Comparison of ENCODE assay signal across 9 cellular contexts in the genomic region with DNA sequence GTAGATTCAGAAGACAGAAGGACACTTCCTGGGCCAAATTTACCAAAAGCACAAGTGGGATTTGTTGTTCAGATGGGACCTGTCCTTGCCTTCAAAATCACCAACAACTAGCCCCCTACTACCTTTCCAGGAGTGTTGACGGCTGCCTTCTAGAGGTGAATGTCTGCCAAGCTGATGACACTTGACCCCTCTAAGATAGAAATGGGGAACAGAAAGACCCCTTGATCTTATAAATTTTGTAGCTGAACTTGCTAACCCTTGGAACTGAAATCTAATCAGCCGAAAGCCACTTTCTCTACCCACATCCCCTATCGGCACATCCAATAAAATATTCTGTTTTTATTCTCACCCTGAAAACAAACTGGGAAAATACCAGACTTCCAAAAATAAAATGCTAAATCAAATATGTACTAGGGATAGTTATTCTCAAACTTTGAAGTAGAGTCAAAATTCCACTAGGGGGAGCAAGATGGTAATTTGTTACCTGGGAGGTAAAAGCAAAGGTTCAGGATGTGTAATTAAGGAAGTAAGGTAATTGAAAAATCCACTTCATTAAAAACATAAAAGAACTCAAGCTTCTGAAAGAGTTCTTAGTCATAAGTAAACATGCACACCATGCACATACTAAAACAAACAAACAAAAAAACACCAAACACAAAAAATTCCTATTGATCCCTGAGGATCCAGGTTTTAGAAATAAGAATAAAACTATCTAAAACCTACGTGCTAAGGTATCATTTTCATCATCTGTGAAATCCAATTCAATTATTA.
DNase-seq lines count a peak whose midpoint lies in the region; ATAC-seq, FAIRE-seq and TF ChIP-seq lines count a peak whose summit lies in the region.
"Had no signal": no experiment of that assay in that cellular context is flagged by ENCODE, and none has a peak within 500 bp of the region (broad histone marks: within the 10 kb centered on the region; RNA-seq: fewer than 3 reads in every experiment).

No MANE protein-coding gene starts in this region.

- TF ChIP-seq POLR2A in K562 (conservative IDR thresholded peaks at IDR 0.05) = no peak

- peak in 2 of 3 experiments; percentile 39 to 68; a peak in 4 of 6 replicates for TF ChIP-seq CTCF in K562 (IDR thresholded peaks at IDR 0.05 in 2 of 3, conservative IDR thresholded peaks at IDR 0.05 in 1 of 3; ENCODE audit: insufficient read depth in 2 of 3, low read depth in 1 of 3, low read length in 3 of 3)
- peak; percentile 86 for TF ChIP-seq CTCF in type B pancreatic cell (conservative IDR thresholded peaks at IDR 0.05)

- no peak for TF ChIP-seq EP300 in K562 (IDR thresholded peaks at IDR 0.05; ENCODE audit: low read length)

- H3K9me3 Mint-ChIP-seq in type B pancreatic cell = no peaks in the 10 kb centered on the region

- in situ Hi-C loops in K562 (cut with MboI) = no loop called here

- POLR2A ChIA-PET in K562 (lab: Yijun Ruan, JAX) = no interaction called here

- H3K27me3 Mint-ChIP-seq in type B pancreatic cell = no peaks in the 10 kb centered on the region

- BruUV-seq in K562 (replicated peaks; lab: Mats Ljungman, UMichigan) = no TSS peak

- no peaks in the 10 kb centered on the region for H3K9me1 ChIP-seq in K562 (ENCODE audit: control insufficient read depth, insufficient read depth, low read length)

- FAIRE-seq in A204.1 (lab: Jason Lieb, UNC) (peak; percentile 93), K562 (lab: Jason Lieb, UNC) (peak; percentile 49)

- TF ChIP-seq RAD21 in K562 (CRISPR knock-in tag; conservative IDR thresholded peaks at IDR 0.05 in 1 of 2, IDR thresholded peaks at IDR 0.05 in 1 of 2) = peak; percentile 69 to 76

- H3K9me3 ChIP-seq in K562 (replicated peaks; ENCODE audit: control insufficient read depth, insufficient read depth, low read depth, low read length) = no peaks in the 10 kb centered on the region

- WGBS in K562 (ENCODE audit: insufficient coverage, low coverage, missing lambda C conversion rate) = 2% methylated on average over 4 of the region's 4 CpGs

- H3K79me2 ChIP-seq in K562 (ENCODE audit: control insufficient read depth, insufficient read depth, low read length) = no peaks in the 10 kb centered on the region

- H3K4me1 ChIP-seq in K562 (replicated peaks in 1 of 2; ENCODE audit: control insufficient read depth in 2 of 2, insufficient read depth in 2 of 2, low read length in 2 of 2) = no peaks in the 10 kb centered on the region

- H3K4me1 Mint-ChIP-seq in type B pancreatic cell (ENCODE audit: unreplicated experiment) = peaks cover 7% of the 10 kb centered on the region

- no peak overlapping the region for H3K4me3 Mint-ChIP-seq in type B pancreatic cell

- no peak overlapping the region for H3K27ac Mint-ChIP-seq in type B pancreatic cell

- no peaks in the 10 kb centered on the region for H3K36me3 ChIP-seq in K562 (ENCODE audit: control insufficient read depth, insufficient read depth, low read length)

- H3K27ac ChIP-seq in K562 (ENCODE audit: extremely low read depth, low read depth, low read length) = no peak overlapping the region
- H3K27ac ChIP-seq in substantia nigra (ENCODE audit: low read depth, low read length, poor library complexity, severe bottlenecking) = no peak overlapping the region
- H3K27ac ChIP-seq: epithelial cell of prostate had no signal

- CTCF ChIA-PET in K562 (lab: Yijun Ruan, JAX; ENCODE audit: low intra/inter-chr PET ratio) = interaction anchor here (0.6 to 1.8 kb wide), 4 partner anchors 35 to 585 kb away, joined by 3 to 12 read pairs (median 3); no protein-coding TSS in a partner anchor

- no peak overlapping the region for H3K4me3 ChIP-seq in K562

- intact Hi-C loops in K562 (cut with micrococcal nuclease) = loop anchor here (1.0 to 5.0 kb wide), 3 partner anchors 121 to 586 kb away; a partner anchor contains a TSS

- H3K27me3 ChIP-seq in K562 (ENCODE audit: control insufficient read depth in 2 of 2, insufficient read depth in 2 of 2, low read length in 2 of 2) = no peaks in the 10 kb centered on the region

- H3K4me2 ChIP-seq in K562 (ENCODE audit: insufficient read depth, low read length) = no peak overlapping the region

- H3K36me3 Mint-ChIP-seq in type B pancreatic cell = no peaks in the 10 kb centered on the region

- ATAC-seq in HG02885 (IDR thresholded peaks at IDR 0.05; ENCODE audit: poor library complexity, unreplicated experiment) (peak; percentile 58), K562 (0 out of 3 replicates have a peak, but pooled peaks have one; percentile 56)

- H2AFZ ChIP-seq in K562 (ENCODE audit: low read depth, low read length) = no peak overlapping the region

- DNase-seq in GF-D8 (lab: John Stamatoyannopoulos, UW) = peak; percentile 31
- DNase-seq in NCI-H748 (lab: John Stamatoyannopoulos, UW; ENCODE audit: unreplicated experiment) = peak; percentile 73
- peak; percentile 26 to 35 (median 28) for DNase-seq in K562 (ENCODE audit: extremely low read depth in 1 of 4, low spot score in 3 of 4)
- DNase-seq in kidney tubule cell (ENCODE audit: low spot score) = peak; percentile 55
- DNase-seq in type B pancreatic cell (ENCODE audit: extremely low spot score, unreplicated experiment) = no peak
- no peak for DNase-seq in substantia nigra (lab: John Stamatoyannopoulos, UW)

- no peak overlapping the region for H3K9ac ChIP-seq in K562 (ENCODE audit: insufficient read depth in 1 of 2, low read depth in 2 of 2, low read length in 2 of 2)

- H4K20me1 ChIP-seq in K562 (replicated peaks; ENCODE audit: control insufficient read depth, insufficient read depth, low read length) = no peaks in the 10 kb centered on the region; the same call in 1 of the 2 replicates

TF ChIP-seq in K562, 482 proteins besides CTCF, POLR2A, EP300 and RAD21 (continues in another document):
- no peak for TF ChIP-seq CBX5 (IDR thresholded peaks at IDR 0.05; ENCODE audit: borderline replicate concordance, low read depth)
- TF ChIP-seq ZNF707 (CRISPR knock-in tag; conservative IDR thresholded peaks at IDR 0.05) = no peak
- TF ChIP-seq KDM5B (IDR thresholded peaks at IDR 0.05; ENCODE audit: insufficient replicate concordance, low read depth, low read length) = no peak
- TF ChIP-seq, protein P1, sequence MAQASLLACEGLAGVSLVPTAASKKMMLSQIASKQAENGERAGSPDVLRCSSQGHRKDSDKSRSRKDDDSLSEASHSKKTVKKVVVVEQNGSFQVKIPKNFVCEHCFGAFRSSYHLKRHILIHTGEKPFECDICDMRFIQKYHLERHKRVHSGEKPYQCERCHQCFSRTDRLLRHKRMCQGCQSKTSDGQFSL (CRISPR knock-in tag; IDR thresholded peaks at IDR 0.05) = no peak
- TF ChIP-seq, protein P1 (tag; IDR thresholded peaks at IDR 0.05) = no peak
- TF ChIP-seq ZNF121 (CRISPR knock-in tag; conservative IDR thresholded peaks at IDR 0.05) = no peak
- TF ChIP-seq, protein P2, sequence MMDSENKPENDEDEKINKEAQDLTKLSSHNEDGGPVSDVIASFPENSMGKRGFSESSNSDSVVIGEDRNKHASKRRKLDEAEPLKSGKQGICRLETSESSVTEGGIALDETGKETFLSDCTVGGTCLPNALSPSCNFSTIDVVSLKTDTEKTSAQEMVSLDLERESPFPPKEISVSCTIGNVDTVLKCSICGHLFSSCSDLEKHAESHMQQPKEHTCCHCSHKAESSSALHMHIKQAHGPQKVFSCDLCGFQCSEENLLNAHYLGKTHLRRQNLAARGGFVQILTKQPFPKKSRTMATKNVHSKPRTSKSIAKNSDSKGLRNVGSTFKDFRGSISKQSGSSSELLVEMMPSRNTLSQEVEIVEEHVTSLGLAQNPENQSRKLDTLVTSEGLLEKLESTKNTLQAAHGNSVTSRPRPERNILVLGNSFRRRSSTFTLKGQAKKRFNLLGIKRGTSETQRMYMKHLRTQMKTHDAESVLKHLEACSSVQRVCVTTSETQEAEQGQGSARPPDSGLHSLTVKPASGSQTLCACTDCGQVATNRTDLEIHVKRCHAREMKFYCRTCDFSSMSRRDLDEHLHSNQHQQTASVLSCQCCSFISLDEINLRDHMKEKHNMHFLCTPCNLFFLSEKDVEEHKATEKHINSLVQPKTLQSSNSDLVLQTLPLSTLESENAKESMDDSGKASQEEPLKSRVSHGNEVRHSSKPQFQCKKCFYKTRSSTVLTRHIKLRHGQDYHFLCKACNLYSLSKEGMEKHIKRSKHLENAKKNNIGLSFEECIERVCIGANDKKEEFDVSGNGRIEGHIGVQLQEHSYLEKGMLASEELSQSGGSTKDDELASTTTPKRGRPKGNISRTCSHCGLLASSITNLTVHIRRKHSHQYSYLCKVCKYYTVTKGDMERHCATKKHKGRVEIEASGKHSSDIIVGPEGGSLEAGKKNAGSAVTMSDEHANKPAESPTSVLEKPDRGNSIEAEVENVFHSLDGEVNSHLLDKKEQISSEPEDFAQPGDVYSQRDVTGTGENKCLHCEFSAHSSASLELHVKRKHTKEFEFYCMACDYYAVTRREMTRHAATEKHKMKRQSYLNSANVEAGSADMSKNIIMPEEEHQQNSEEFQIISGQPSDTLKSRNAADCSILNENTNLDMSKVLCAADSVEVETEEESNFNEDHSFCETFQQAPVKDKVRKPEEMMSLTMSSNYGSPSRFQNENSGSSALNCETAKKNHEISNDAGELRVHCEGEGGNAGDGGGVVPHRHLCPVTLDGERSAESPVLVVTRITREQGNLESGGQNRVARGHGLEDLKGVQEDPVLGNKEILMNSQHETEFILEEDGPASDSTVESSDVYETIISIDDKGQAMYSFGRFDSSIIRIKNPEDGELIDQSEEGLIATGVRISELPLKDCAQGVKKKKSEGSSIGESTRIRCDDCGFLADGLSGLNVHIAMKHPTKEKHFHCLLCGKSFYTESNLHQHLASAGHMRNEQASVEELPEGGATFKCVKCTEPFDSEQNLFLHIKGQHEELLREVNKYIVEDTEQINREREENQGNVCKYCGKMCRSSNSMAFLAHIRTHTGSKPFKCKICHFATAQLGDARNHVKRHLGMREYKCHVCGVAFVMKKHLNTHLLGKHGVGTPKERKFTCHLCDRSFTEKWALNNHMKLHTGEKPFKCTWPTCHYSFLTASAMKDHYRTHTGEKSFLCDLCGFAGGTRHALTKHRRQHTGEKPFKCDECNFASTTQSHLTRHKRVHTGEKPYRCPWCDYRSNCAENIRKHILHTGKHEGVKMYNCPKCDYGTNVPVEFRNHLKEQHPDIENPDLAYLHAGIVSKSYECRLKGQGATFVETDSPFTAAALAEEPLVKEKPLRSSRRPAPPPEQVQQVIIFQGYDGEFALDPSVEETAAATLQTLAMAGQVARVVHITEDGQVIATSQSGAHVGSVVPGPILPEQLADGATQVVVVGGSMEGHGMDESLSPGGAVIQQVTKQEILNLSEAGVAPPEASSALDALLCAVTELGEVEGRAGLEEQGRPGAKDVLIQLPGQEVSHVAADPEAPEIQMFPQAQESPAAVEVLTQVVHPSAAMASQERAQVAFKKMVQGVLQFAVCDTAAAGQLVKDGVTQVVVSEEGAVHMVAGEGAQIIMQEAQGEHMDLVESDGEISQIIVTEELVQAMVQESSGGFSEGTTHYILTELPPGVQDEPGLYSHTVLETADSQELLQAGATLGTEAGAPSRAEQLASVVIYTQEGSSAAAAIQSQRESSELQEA (IDR thresholded peaks at IDR 0.05; ENCODE audit: low read depth) = no peak

Comparison
In these comparisons a context has a peak if more than half of its experiments do, and no peak if none do; other contexts are left out.
1. DNase-seq: peak in GF-D8 (single experiment), NCI-H748 (single experiment), K562 (4 of 4) and kidney tubule cell (single experiment); none in type B pancreatic cell (single experiment) and substantia nigra (0 of 49).